In genomic region chr15:79310612-79310984, GRCh38 we compare ENCODE assay signal across 8 cellular contexts. TPM values are rescaled to one million over a fixed set of nuclear protein-coding genes. Genes with fewer than 3 reads are reported as not detected.
DNase-seq lines count a peak whose midpoint lies in the region; ATAC-seq and TF ChIP-seq lines count a peak whose summit lies in the region.

No MANE protein-coding gene starts in this region.

- H3K4me3 Mint-ChIP-seq in osteocyte (ENCODE audit: unreplicated experiment), result peak overlapping the region; percentile 78

- peaks cover 24% of the 10 kb centered on the region for H3K4me1 Mint-ChIP-seq in osteocyte (ENCODE audit: unreplicated experiment)

- H3K36me3 Mint-ChIP-seq in osteocyte (ENCODE audit: unreplicated experiment), result peaks cover 24% of the 10 kb centered on the region

- H2AFZ ChIP-seq in ACC112 (ENCODE audit: low read length, unreplicated experiment), result peak overlapping the region; percentile 58

- no peak overlapping the region for H3K27ac ChIP-seq in ACC112 (ENCODE audit: low read depth, low read length)
- no peak overlapping the region for H3K27ac ChIP-seq in SJCRH30

- H3K79me2 ChIP-seq in ACC112 (ENCODE audit: control insufficient read depth, insufficient read depth, low read length, unreplicated experiment), result peaks cover 35% of the 10 kb centered on the region

- peaks cover 40% of the 10 kb centered on the region for H3K27me3 Mint-ChIP-seq in osteocyte (ENCODE audit: unreplicated experiment)

- H3K27me3 ChIP-seq in ACC112 (ENCODE audit: insufficient read depth, low read length), result peaks cover 45% of the 10 kb centered on the region
- 0 out of 2 replicates have a peak, but pooled peaks cover 2% of the 10 kb centered on the region for H3K27me3 ChIP-seq in SJCRH30

- H3K4me3 ChIP-seq in ACC112 (ENCODE audit: low read depth, low read length) (peak overlapping the region; percentile 96), SJCRH30 (peak overlapping the region; percentile 85)

- DNase-seq in SJCRH30 (no peak), osteocyte (ENCODE audit: extremely low spot score, unreplicated experiment) (no peak), dermis blood vessel endothelial cell (no peak), GM19240 (ENCODE audit: insufficient read length, low spot score) (no peak)

- peak; percentile 34 for ATAC-seq in GM18868 (IDR thresholded peaks at IDR 0.05; ENCODE audit: unreplicated experiment)
- peak; percentile 31 for ATAC-seq in HG03175 (IDR thresholded peaks at IDR 0.05; ENCODE audit: unreplicated experiment)
- ATAC-seq in esophagus mucosa, result peak; percentile 24

- H3K9me3 Mint-ChIP-seq in osteocyte (ENCODE audit: unreplicated experiment), result no peaks in the 10 kb centered on the region

- no peaks in the 10 kb centered on the region for H3K9me3 ChIP-seq in SJCRH30 (replicated peaks)

- peaks cover 10% of the 10 kb centered on the region for H3K4me1 ChIP-seq in ACC112 (ENCODE audit: control insufficient read depth, insufficient read depth, low read length, unreplicated experiment)
- no peaks in the 10 kb centered on the region; the same call in 1 of the 2 replicates for H3K4me1 ChIP-seq in SJCRH30

- TF ChIP-seq CTCF in osteocyte (IDR thresholded peaks at IDR 0.05), result no peak

- peaks cover 22% of the 10 kb centered on the region for H3K36me3 ChIP-seq in ACC112 (ENCODE audit: insufficient read depth, low read length)
- H3K36me3 ChIP-seq in SJCRH30, result peaks cover 19% of the 10 kb centered on the region

- H3K27ac Mint-ChIP-seq in osteocyte (ENCODE audit: unreplicated experiment), result no peak overlapping the region

RNA-seq across cellular contexts. Expression of gene TMED3, which starts 0.3 kb away (rescaled TPM):
- total RNA-seq in SJCRH30 (2014; rRNA removed; shearing (Covaris generic)), result 31.9 and 36.0 TPM in 2 replicates
- total RNA-seq in esophagus mucosa (103 TPM), osteocyte (102 and 120 TPM in 2 replicates), dermis blood vessel endothelial cell (119 and 173 TPM in 2 replicates)

RNA-seq across cellular contexts. Expression of gene ANKRD34C, which starts 28.1 kb away (rescaled TPM):
- not detected in 2 replicates for total RNA-seq in SJCRH30 (2014; rRNA removed; shearing (Covaris generic))
- total RNA-seq in esophagus mucosa (not detected), osteocyte (0.08 TPM in 1 of 2 replicates, not detected in the other), dermis blood vessel endothelial cell (not detected in 2 replicates)
